Comparison of ENCODE assay signal across 8 cellular contexts in the genomic region with DNA sequence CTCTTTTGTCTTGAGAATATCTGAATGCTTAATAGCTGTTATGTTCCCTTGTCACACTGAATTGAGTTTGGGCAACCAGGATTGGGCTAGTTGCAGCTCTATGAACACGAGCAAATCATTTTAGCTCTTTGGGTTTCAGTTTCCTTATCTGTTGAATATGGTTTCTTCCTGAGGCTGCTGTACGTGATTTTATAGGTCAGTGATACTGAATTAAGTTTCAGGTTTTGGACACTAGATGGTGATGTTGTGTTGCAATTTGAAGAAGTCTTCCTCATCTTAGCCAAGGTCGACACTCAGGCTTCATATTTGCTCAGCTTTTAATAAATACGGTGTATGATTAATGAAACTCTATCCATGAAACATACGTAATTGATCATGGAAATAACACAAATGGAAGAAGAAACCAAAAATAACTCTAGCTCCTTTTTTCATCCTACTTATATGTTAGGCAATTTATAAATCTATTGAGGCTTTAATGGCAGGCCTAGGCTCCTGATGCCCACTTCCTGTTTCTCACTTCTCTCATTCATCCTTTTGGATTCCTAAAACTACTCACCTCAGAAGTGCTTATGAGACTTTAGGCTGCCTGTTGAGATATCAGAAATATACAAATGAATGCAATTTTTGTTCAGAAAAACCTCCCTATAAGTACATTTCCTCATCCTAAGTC.
DNase-seq lines count a peak whose midpoint lies in the region; ATAC-seq and TF ChIP-seq lines count a peak whose summit lies in the region.

No MANE protein-coding gene starts in this region.

- H3K27ac ChIP-seq in endodermal cell (ENCODE audit: low read depth, low read length), result no peak overlapping the region
- no peak overlapping the region for H3K27ac ChIP-seq in naive thymus-derived CD4-positive, alpha-beta T cell (ENCODE audit: low read depth, low read length)

- no peaks in the 10 kb centered on the region for H3K36me3 ChIP-seq in endodermal cell (ENCODE audit: control insufficient read depth, insufficient read depth, low read length)
- no peaks in the 10 kb centered on the region for H3K36me3 ChIP-seq in naive thymus-derived CD4-positive, alpha-beta T cell (ENCODE audit: control insufficient read depth in 2 of 3, insufficient read depth in 3 of 3, low read length in 3 of 3)

- no peak overlapping the region for H3K9ac ChIP-seq in endodermal cell (ENCODE audit: extremely low read depth, low read length, poor library complexity, severe bottlenecking)

- H3K27me3 Mint-ChIP-seq in HFFc6 (ENCODE audit: insufficient read depth), result no peaks in the 10 kb centered on the region; the same call in 1 of the 2 replicates
- no peaks in the 10 kb centered on the region for H3K27me3 Mint-ChIP-seq in endodermal cell (ENCODE audit: insufficient read depth)
- H3K27me3 Mint-ChIP-seq in naive thymus-derived CD4-positive, alpha-beta T cell, result peaks cover 0 to 10% (median 0%) of the 10 kb centered on the region in 5 donors

- no peaks in the 10 kb centered on the region for H3K9me3 ChIP-seq in endodermal cell (ENCODE audit: control insufficient read depth, low read length)
- no peaks in the 10 kb centered on the region for H3K9me3 ChIP-seq in naive thymus-derived CD4-positive, alpha-beta T cell (ENCODE audit: control insufficient read depth in 2 of 3, low read length in 3 of 3)

- ATAC-seq in naive thymus-derived CD4-positive, alpha-beta T cell, result peak; percentile 89

- peaks cover 14% of the 10 kb centered on the region for H3K4me1 ChIP-seq in endodermal cell (ENCODE audit: control insufficient read depth, insufficient read depth, low read length)
- peaks cover 0 to 4% of the 10 kb centered on the region in 2 donors for H3K4me1 ChIP-seq in naive thymus-derived CD4-positive, alpha-beta T cell (ENCODE audit: control insufficient read depth in 2 of 2, insufficient read depth in 2 of 2, low read length in 2 of 2)

- H3K4me3 Mint-ChIP-seq in HFFc6 (no peak overlapping the region), endodermal cell (no peak overlapping the region)
- peak overlapping the region; percentile 3 to 76 (median 49) for H3K4me3 Mint-ChIP-seq in naive thymus-derived CD4-positive, alpha-beta T cell

- DNase-seq in AG04449 (ENCODE audit: low read depth, low spot score) (peak; percentile 5), HFFc6 (peak; percentile 12), M059J (ENCODE audit: low read depth) (peak; percentile 31), RKO (ENCODE audit: low spot score) (peak; percentile 84), endodermal cell (no peak)
- peak in 7 of 9 donors; percentile 16 to 62 (median 56) for DNase-seq in naive thymus-derived CD4-positive, alpha-beta T cell
- no peak for DNase-seq in stimulated activated CD8-positive, alpha-beta memory T cell treated with anti-CD3 and anti-CD28 coated beads, Interleukin-4, amount 100 ng/mL, for 48 hours

- H3K4me3 ChIP-seq in AG04449 (ENCODE audit: low read depth, low read length) (peak overlapping the region; percentile 21; the same call in 1 of the 2 replicates), endodermal cell (ENCODE audit: low read length) (no peak overlapping the region)
- H3K4me3 ChIP-seq in naive thymus-derived CD4-positive, alpha-beta T cell (ENCODE audit: low read length), result no peak overlapping the region

- H3K9me3 Mint-ChIP-seq in HFFc6, result peaks cover 11% of the 10 kb centered on the region
- no peaks in the 10 kb centered on the region for H3K9me3 Mint-ChIP-seq in endodermal cell
- H3K9me3 Mint-ChIP-seq in naive thymus-derived CD4-positive, alpha-beta T cell, result no peaks in the 10 kb centered on the region

- 44 to 50% methylated on average over 2 to 5 of the region's 5 CpGs for WGBS in endodermal cell (ENCODE audit: insufficient coverage in 1 of 2, insufficient read length in 1 of 2), 2 experiments

- H3K36me3 Mint-ChIP-seq in HFFc6 (ENCODE audit: low read depth) (no peaks in the 10 kb centered on the region), endodermal cell (ENCODE audit: low read depth) (no peaks in the 10 kb centered on the region)
- H3K36me3 Mint-ChIP-seq in naive thymus-derived CD4-positive, alpha-beta T cell, result no peaks in the 10 kb centered on the region

- CTCF ChIA-PET in AG04449 (lab: Yijun Ruan, JAX), result interaction anchor here (1.2 to 3.7 kb wide), 6 partner anchors 10 to 28 kb away, joined by 5 to 13 read pairs (median 6); no protein-coding TSS in a partner anchor
- CTCF ChIA-PET in naive thymus-derived CD4-positive, alpha-beta T cell (lab: Charles Lee), result interaction anchor here (1.6 kb wide), 1 partner anchor 16 kb away, joined by 3 read pairs; no protein-coding TSS in a partner anchor

- intact Hi-C loops in naive thymus-derived CD4-positive, alpha-beta T cell (cut with micrococcal nuclease), result loop anchor here in 1 of 2 donors (2.0 to 10.0 kb wide), 3 partner anchors 140 to 1701 kb away; no protein-coding TSS in a partner anchor

- H3K4me1 Mint-ChIP-seq in HFFc6 (ENCODE audit: low read depth), result no peaks in the 10 kb centered on the region
- H3K4me1 Mint-ChIP-seq in endodermal cell, result peaks cover 39% of the 10 kb centered on the region
- H3K4me1 Mint-ChIP-seq in naive thymus-derived CD4-positive, alpha-beta T cell, result peaks cover 3 to 9% (median 8%) of the 10 kb centered on the region in 7 donors

- POLR2A ChIA-PET in AG04449 (lab: Yijun Ruan, JAX), result interaction anchor here (0.7 kb wide), 1 partner anchor 1125 kb away, joined by 3 read pairs; no protein-coding TSS in a partner anchor
- POLR2A ChIA-PET in naive thymus-derived CD4-positive, alpha-beta T cell (lab: Charles Lee), result no interaction called here

- peak; percentile 32 for TF ChIP-seq CTCF in AG04449 (IDR thresholded peaks at IDR 0.05; ENCODE audit: insufficient read depth, low read length, missing control alignments)
- TF ChIP-seq CTCF in GM12874 (IDR thresholded peaks at IDR 0.05; ENCODE audit: insufficient read depth, low read depth, low read length), result peak; percentile 35; the same call in 1 of the 2 replicates
- TF ChIP-seq CTCF in HFFc6 (IDR thresholded peaks at IDR 0.05), result peak; percentile 63; the same call in 1 of the 2 replicates
- TF ChIP-seq CTCF in endodermal cell (conservative IDR thresholded peaks at IDR 0.05), result peak; percentile 82

- H3K27ac Mint-ChIP-seq in HFFc6 (no peak overlapping the region), endodermal cell (no peak overlapping the region)
- peak overlapping the region in 6 of 9 donors; percentile 2 to 54 (median 30) for H3K27ac Mint-ChIP-seq in naive thymus-derived CD4-positive, alpha-beta T cell

- H3K27me3 ChIP-seq in endodermal cell (ENCODE audit: control insufficient read depth, insufficient read depth, low read length, poor library complexity, severe bottlenecking), result no peaks in the 10 kb centered on the region
- no peaks in the 10 kb centered on the region for H3K27me3 ChIP-seq in naive thymus-derived CD4-positive, alpha-beta T cell (ENCODE audit: control insufficient read depth in 2 of 2, insufficient read depth in 2 of 2, low read length in 2 of 2)

Comparison
In these comparisons a context has a peak if more than half of its experiments do, and no peak if none do; other contexts are left out.
1. DNase-seq: peak in AG04449 (single experiment), HFFc6 (single experiment), M059J (single experiment), RKO (single experiment) and naive thymus-derived CD4-positive, alpha-beta T cell (7 of 9); none in endodermal cell (single experiment) and stimulated activated CD8-positive, alpha-beta memory T cell treated with anti-CD3 and anti-CD28 coated beads, Interleukin-4, amount 100 ng/mL, for 48 hours (single experiment).
2. CTCF ChIP-seq: peak in every context shown above with its lines; median percentile 82 in endodermal cell; 63 in HFFc6; 35 in GM12874; 32 in AG04449.
3. H3K27ac Mint-ChIP-seq: peak in naive thymus-derived CD4-positive, alpha-beta T cell (6 of 9); none in HFFc6 (single experiment) and endodermal cell (single experiment).
4. H3K4me3 Mint-ChIP-seq: peak in naive thymus-derived CD4-positive, alpha-beta T cell (10 of 10); none in HFFc6 (single experiment) and endodermal cell (single experiment).